ENCODE assay signal across 16 cellular contexts in the genomic region with DNA sequence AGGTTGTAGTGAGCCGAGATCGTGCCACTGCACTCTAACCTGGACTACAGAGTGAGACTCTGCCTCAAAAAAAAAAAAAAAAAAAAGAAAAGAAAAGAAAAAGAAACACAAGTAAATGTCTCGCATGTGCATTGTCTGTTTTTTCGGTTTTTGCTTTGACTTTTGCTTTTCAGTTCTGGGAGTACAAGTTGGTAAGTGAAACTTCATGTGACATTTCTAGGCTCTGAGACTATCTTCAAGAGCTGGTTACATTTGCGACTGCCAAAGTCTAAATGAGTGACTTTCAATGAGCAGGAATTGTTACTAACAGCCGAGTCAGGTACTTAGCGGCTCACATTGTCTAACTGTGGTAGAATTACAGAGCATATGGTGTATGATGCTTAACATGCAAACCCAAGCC.
DNase-seq lines count a peak whose midpoint lies in the region; ATAC-seq, FAIRE-seq and TF ChIP-seq lines count a peak whose summit lies in the region.
"Had no signal": no experiment of that assay in that cellular context is flagged by ENCODE, and none has a peak within 500 bp of the region (broad histone marks: within the 10 kb centered on the region; RNA-seq: fewer than 3 reads in every experiment).

No MANE protein-coding gene starts in this region.

- TF ChIP-seq CTCF in GM12865 (IDR thresholded peaks at IDR 0.05; ENCODE audit: insufficient read depth, low read depth, low read length, missing control alignments) (no peak), GM12878 (IDR thresholded peaks at IDR 0.05 in 2 of 3, conservative IDR thresholded peaks at IDR 0.05 in 1 of 3; ENCODE audit: control insufficient read depth in 2 of 3, extremely low read depth in 1 of 3, insufficient read depth in 1 of 3, low read depth in 3 of 3, low read length in 3 of 3) (no peak), right atrium auricular region (IDR thresholded peaks at IDR 0.05) (no peak), sigmoid colon (IDR thresholded peaks at IDR 0.05) (no peak)

- H2AFZ ChIP-seq in GM12878 (ENCODE audit: control insufficient read depth, low read depth, low read length): no peak overlapping the region

- H3K4me1 ChIP-seq in GM12878 (ENCODE audit: control insufficient read depth, insufficient read depth, low read length): no peaks in the 10 kb centered on the region
- H3K4me1 ChIP-seq in right atrium auricular region: peaks cover 0 to 41% of the 10 kb centered on the region in 2 donors
- H3K4me1 ChIP-seq in sigmoid colon: peaks cover 0 to 44% (median 29%) of the 10 kb centered on the region in 4 donors

- H3K27me3 ChIP-seq in GM12878 (replicated peaks in 1 of 2; ENCODE audit: control insufficient read depth in 2 of 2, insufficient read depth in 2 of 2, low read length in 1 of 2) (no peaks in the 10 kb centered on the region), right atrium auricular region (no peaks in the 10 kb centered on the region), sigmoid colon (no peaks in the 10 kb centered on the region)

- TF ChIP-seq POLR2A in GM12878 (IDR thresholded peaks at IDR 0.05; ENCODE audit: low read depth, low read length) (no peak), sigmoid colon (IDR thresholded peaks at IDR 0.05) (no peak)

- CTCF ChIA-PET in GM12878 (lab: Yijun Ruan, JAX): no interaction called here

- no peak overlapping the region for H3K9ac ChIP-seq in GM12878 (ENCODE audit: control insufficient read depth, insufficient read depth, low read length)

- no peak overlapping the region for H3K4me3 ChIP-seq in GM12865 (ENCODE audit: low read depth, low read length)
- no peak overlapping the region for H3K4me3 ChIP-seq in GM12878
- no peak overlapping the region for H3K4me3 ChIP-seq in right atrium auricular region
- no peak overlapping the region for H3K4me3 ChIP-seq in sigmoid colon

- ATAC-seq in GM12878 (no peak), HG02938 (IDR thresholded peaks at IDR 0.05; ENCODE audit: unreplicated experiment) (no peak)
- ATAC-seq: naive thymus-derived CD8-positive, alpha-beta T cell had no signal

- WGBS in GM12878 (ENCODE audit: insufficient coverage, insufficient replicate concordance, low lambda C conversion rate, missing lambda C conversion rate): 51% methylated on average over 5 of the region's 7 CpGs
- WGBS in sigmoid colon, 2 donors: 86 to 95% methylated on average over 7 of the region's 7 CpGs

- H3K27ac ChIP-seq in GM12878 (ENCODE audit: control insufficient read depth, insufficient read depth): no peak overlapping the region
- peak overlapping the region; percentile 81 to 96 for H3K27ac ChIP-seq in right atrium auricular region
- H3K27ac ChIP-seq in sigmoid colon: peak overlapping the region; percentile 73 to 86 (median 84)

- no peaks in the 10 kb centered on the region for H3K36me3 ChIP-seq in GM12878 (ENCODE audit: control insufficient read depth in 2 of 2, insufficient read depth in 2 of 2, low read length in 1 of 2)
- no peaks in the 10 kb centered on the region for H3K36me3 ChIP-seq in right atrium auricular region
- H3K36me3 ChIP-seq in sigmoid colon: no peaks in the 10 kb centered on the region

- no TSS peak for BruUV-seq in GM12878 (replicated peaks; lab: Mats Ljungman, UMichigan)

- TF ChIP-seq EP300 in GM12878 (IDR thresholded peaks at IDR 0.05; ENCODE audit: borderline replicate concordance in 1 of 2, control insufficient read depth in 1 of 2, low read depth in 2 of 2, low read length in 2 of 2) (no peak), sigmoid colon (IDR thresholded peaks at IDR 0.05) (no peak)

- no peak for FAIRE-seq in GM12878 (lab: Jason Lieb, UNC)
- FAIRE-seq: endothelial cell of umbilical vein, kidney had no signal

- H4K20me1 ChIP-seq in GM12878 (ENCODE audit: control insufficient read depth, insufficient read depth): no peaks in the 10 kb centered on the region

- H3K4me2 ChIP-seq in GM12878 (ENCODE audit: control insufficient read depth, insufficient read depth): peak overlapping the region; percentile 28; the same call in 1 of the 2 replicates

- peak; percentile 47 for DNase-seq in GM12865 (ENCODE audit: low read depth)
- no peak for DNase-seq in GM12878 (ENCODE audit: low read depth, low spot score)
- no peak for DNase-seq in right atrium auricular region (ENCODE audit: low spot score)
- no peak for DNase-seq in sigmoid colon
- no peak for DNase-seq in NCI-H526 treated with DMSO at 0.1 percent for 48 hours (lab: John Stamatoyannopoulos, UW)
- DNase-seq in NCI-H2029 treated with DMSO at 0.1 percent for 48 hours (lab: John Stamatoyannopoulos, UW): no peak
- DNase-seq in NK-92 treated with Interleukin-12 subunit alpha and Interleukin-12 subunit beta, amount 100 ng/mL, for 24 hours (lab: John Stamatoyannopoulos, UW): no peak
- DNase-seq: activated naive CD4-positive, alpha-beta T cell treated with anti-CD3 and anti-CD28 coated beads for 36 hours; cerebellar nuclear complex; naive thymus-derived CD8-positive, alpha-beta T cell; NCI-H1694; stimulated activated CD4-positive, alpha-beta T cell treated with anti-CD3 and anti-CD28 coated beads, Interleukin-4, amount 100 ng/mL, for 4 hours; T-helper 1 cell had no signal

- POLR2A ChIA-PET in GM12878 (lab: Charles Lee): no interaction called here

- SMC1A ChIA-PET in GM12878 (lab: Charles Lee; ENCODE audit: uncharacterized antibody, unreplicated experiment): no interaction called here

- RAD21 ChIA-PET in GM12878 (lab: Charles Lee; ENCODE audit: unreplicated experiment): no interaction called here

- H3K79me2 ChIP-seq in GM12878 (ENCODE audit: control insufficient read depth, insufficient read depth, low read length): no peaks in the 10 kb centered on the region

- no peaks in the 10 kb centered on the region for H3K9me3 ChIP-seq in GM12878 (replicated peaks; ENCODE audit: control insufficient read depth, insufficient read depth, low read length)
- no peaks in the 10 kb centered on the region for H3K9me3 ChIP-seq in right atrium auricular region
- no peaks in the 10 kb centered on the region for H3K9me3 ChIP-seq in sigmoid colon

- in situ Hi-C loops in GM12878 (cut with MboI): no loop called here

- intact Hi-C loops in GM12878 (cut with micrococcal nuclease; ENCODE audit: unreplicated experiment) (no loop called here), sigmoid colon (cut with DNase I) (loop anchor here (5.0 kb wide), 3 partner anchors 38 to 113 kb away; partner anchors contain the start of gene CELF2)

- TF ChIP-seq RAD21 in GM12878 (IDR thresholded peaks at IDR 0.05; ENCODE audit: insufficient read depth, low read depth, low read length): no peak

TF ChIP-seq in GM12878, 131 proteins besides CTCF, POLR2A, EP300 and RAD21 (continues in another document):
- no peak for TF ChIP-seq TARDBP (IDR thresholded peaks at IDR 0.05; ENCODE audit: borderline replicate concordance)
- TF ChIP-seq SP1 (IDR thresholded peaks at IDR 0.05; ENCODE audit: low read depth, low read length): no peak
- TF ChIP-seq, protein P1, sequence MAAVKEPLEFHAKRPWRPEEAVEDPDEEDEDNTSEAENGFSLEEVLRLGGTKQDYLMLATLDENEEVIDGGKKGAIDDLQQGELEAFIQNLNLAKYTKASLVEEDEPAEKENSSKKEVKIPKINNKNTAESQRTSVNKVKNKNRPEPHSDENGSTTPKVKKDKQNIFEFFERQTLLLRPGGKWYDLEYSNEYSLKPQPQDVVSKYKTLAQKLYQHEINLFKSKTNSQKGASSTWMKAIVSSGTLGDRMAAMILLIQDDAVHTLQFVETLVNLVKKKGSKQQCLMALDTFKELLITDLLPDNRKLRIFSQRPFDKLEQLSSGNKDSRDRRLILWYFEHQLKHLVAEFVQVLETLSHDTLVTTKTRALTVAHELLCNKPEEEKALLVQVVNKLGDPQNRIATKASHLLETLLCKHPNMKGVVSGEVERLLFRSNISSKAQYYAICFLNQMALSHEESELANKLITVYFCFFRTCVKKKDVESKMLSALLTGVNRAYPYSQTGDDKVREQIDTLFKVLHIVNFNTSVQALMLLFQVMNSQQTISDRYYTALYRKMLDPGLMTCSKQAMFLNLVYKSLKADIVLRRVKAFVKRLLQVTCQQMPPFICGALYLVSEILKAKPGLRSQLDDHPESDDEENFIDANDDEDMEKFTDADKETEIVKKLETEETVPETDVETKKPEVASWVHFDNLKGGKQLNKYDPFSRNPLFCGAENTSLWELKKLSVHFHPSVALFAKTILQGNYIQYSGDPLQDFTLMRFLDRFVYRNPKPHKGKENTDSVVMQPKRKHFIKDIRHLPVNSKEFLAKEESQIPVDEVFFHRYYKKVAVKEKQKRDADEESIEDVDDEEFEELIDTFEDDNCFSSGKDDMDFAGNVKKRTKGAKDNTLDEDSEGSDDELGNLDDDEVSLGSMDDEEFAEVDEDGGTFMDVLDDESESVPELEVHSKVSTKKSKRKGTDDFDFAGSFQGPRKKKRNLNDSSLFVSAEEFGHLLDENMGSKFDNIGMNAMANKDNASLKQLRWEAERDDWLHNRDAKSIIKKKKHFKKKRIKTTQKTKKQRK (IDR thresholded peaks at IDR 0.05; ENCODE audit: low read depth, low read length): no peak
- TF ChIP-seq NRF1 (conservative IDR thresholded peaks at IDR 0.05; ENCODE audit: low read depth, low read length): no peak
- no peak for TF ChIP-seq BMI1 (IDR thresholded peaks at IDR 0.05; ENCODE audit: borderline replicate concordance)
- TF ChIP-seq LARP7 (IDR thresholded peaks at IDR 0.05): no peak
- no peak for TF ChIP-seq TCF3 (IDR thresholded peaks at IDR 0.05; ENCODE audit: borderline replicate concordance, insufficient read depth, low read depth, low read length)
